ENCODE assay signal across 8 cellular contexts in genomic region chr14:35405304-35405996, GRCh38. TPM values are rescaled to one million over a fixed set of nuclear protein-coding genes. Genes with fewer than 3 reads are reported as not detected.
A peak's percentile ranks its signal among the peaks of the same experiment; 100 is the strongest.
DNase-seq lines count a peak whose midpoint lies in the region; ATAC-seq and TF ChIP-seq lines count a peak whose summit lies in the region.

No MANE protein-coding gene starts in this region.

- intact Hi-C loops in head of caudate nucleus (cut with DNase I) (loop anchor here (2.0 to 10.0 kb wide), 6 partner anchors 113 to 419 kb away; partner anchors contain the start of genes BRMS1L, FAM177A1, PPP2R3C and PRORP), psoas muscle (cut with DNase I) (loop anchor here in 1 of 2 donors (2.0 to 5.0 kb wide), 2 partner anchors 113 to 178 kb away; partner anchors contain the start of gene PSMA6)

- peak overlapping the region; percentile 66 for H3K4me3 ChIP-seq in WERI-Rb-1 (ENCODE audit: low read depth, low read length)
- peak overlapping the region; percentile 98 for H3K4me3 ChIP-seq in psoas muscle

- ATAC-seq in psoas muscle (no peak), GM21360 (IDR thresholded peaks at IDR 0.05; ENCODE audit: unreplicated experiment) (no peak), HG03095 (IDR thresholded peaks at IDR 0.05; ENCODE audit: unreplicated experiment) (no peak)

- WGBS in psoas muscle, 3 donors = 35 to 46% (median 35%) methylated on average over 14 of the region's 14 CpGs

- peaks cover 32% of the 10 kb centered on the region for H3K36me3 ChIP-seq in WERI-Rb-1
- H3K36me3 ChIP-seq in psoas muscle (ENCODE audit: insufficient read depth in 1 of 2, low read depth in 1 of 2) = peaks cover 3 to 33% of the 10 kb centered on the region in 2 donors

- H3K27ac ChIP-seq in WERI-Rb-1 (peak overlapping the region; percentile 98), psoas muscle (peak overlapping the region; percentile 100)

- H3K4me1 ChIP-seq in psoas muscle = peaks cover 36% of the 10 kb centered on the region

- no peaks in the 10 kb centered on the region for H3K9me3 ChIP-seq in WERI-Rb-1 (ENCODE audit: severe bottlenecking)
- no peaks in the 10 kb centered on the region for H3K9me3 ChIP-seq in psoas muscle

- TF ChIP-seq CTCF in WERI-Rb-1 (IDR thresholded peaks at IDR 0.05; ENCODE audit: low read depth, low read length) = no peak
- no peak for TF ChIP-seq CTCF in psoas muscle (IDR thresholded peaks at IDR 0.05)

- H3K27me3 ChIP-seq in WERI-Rb-1 (ENCODE audit: insufficient read depth, low read depth, severe bottlenecking) (no peaks in the 10 kb centered on the region), psoas muscle (ENCODE audit: insufficient read depth in 3 of 3, low read length in 2 of 3) (no peaks in the 10 kb centered on the region)

- DNase-seq in NCI-H82 (lab: John Stamatoyannopoulos, UW) (peak; percentile 61), NCI-H82 treated with DMSO at 0.1 percent for 48 hours (lab: John Stamatoyannopoulos, UW; ENCODE audit: unreplicated experiment) (no peak), WERI-Rb-1 (peak; percentile 48), head of caudate nucleus (peak in 28 of 42 donors; percentile 18 to 75 (median 39)), psoas muscle (peak in 1 of 2 donors; percentile 57), NCI-H1048 (lab: John Stamatoyannopoulos, UW) (no peak)

RNA-seq across cellular contexts. Expression of gene NFKBIA, which starts 0.9 kb away (rescaled TPM):
- 100 to 1,000 TPM in 2 of 4 donors, 10 to 100 TPM in 2; 48.7 to 144 (median 96.4) TPM for total RNA-seq in psoas muscle
- polyA plus RNA-seq in psoas muscle = 100 to 1,000 TPM in 1 of 3 donors, 10 to 100 TPM in 2; 84.1 to 151 (median 94.0) TPM

Comparison
In these comparisons a context has a peak if more than half of its experiments do, and no peak if none do; other contexts are left out.
1. DNase-seq: peak in NCI-H82 (single experiment), WERI-Rb-1 (single experiment) and head of caudate nucleus (28 of 42); none in NCI-H82 treated with DMSO at 0.1 percent for 48 hours (single experiment) and NCI-H1048 (single experiment).